Comparison of ENCODE assay signal across 23 cellular contexts in the genomic region with DNA sequence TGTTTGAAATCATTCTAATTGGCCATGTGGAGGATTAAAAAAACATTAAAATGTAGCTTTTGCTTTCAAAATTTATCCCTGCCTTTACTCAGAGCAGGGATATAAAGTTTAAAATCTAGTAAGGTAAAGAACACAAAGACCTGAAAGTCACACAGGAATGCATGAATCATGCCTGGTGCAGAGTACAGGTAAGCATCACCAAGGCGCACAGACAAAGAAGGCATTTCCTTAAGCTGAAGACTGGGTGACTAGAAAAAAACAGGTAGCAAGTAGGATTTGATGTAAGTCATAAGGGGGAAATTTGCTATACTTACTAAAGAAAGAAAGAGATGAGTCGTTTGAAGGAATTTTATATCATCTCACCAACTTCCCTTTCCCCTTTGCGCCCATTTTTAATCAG.
"Had no signal": no experiment of that assay in that cellular context is flagged by ENCODE, and none has a peak within 500 bp of the region (broad histone marks: within the 10 kb centered on the region; RNA-seq: fewer than 3 reads in every experiment).

No MANE protein-coding gene starts in this region.

- H3K36me3 ChIP-seq: gastrocnemius medialis, heart right ventricle, left ventricle myocardium inferior, lower lobe of right lung, prostate gland, right lobe of liver, suprapubic skin, thyroid gland, upper lobe of left lung, uterus had no signal

- H3K4me1 ChIP-seq: gastrocnemius medialis, heart right ventricle, left ventricle myocardium inferior, lower lobe of right lung, parathyroid adenoma, prostate gland, right lobe of liver, suprapubic skin, thyroid gland, upper lobe of left lung, uterus had no signal

- H3K4me3 ChIP-seq: gastrocnemius medialis, heart right ventricle, left ventricle myocardium inferior, lower lobe of right lung, prostate gland, right lobe of liver, suprapubic skin, thyroid gland, upper lobe of left lung, uterus had no signal

- H3K27me3 Mint-ChIP-seq: dendritic cell treated with granulocyte-macrophage colony-stimulating factor and Interleukin-4, amounts not matched to agents 40 ng/mL and 50 ng/mL, for 4 days; effector memory CD8-positive, alpha-beta T cell; naive B cell had no signal

- H3K4me3 Mint-ChIP-seq: dendritic cell treated with granulocyte-macrophage colony-stimulating factor and Interleukin-4, amounts not matched to agents 40 ng/mL and 50 ng/mL, for 4 days; effector memory CD8-positive, alpha-beta T cell; immature natural killer cell; naive B cell; nephron; stimulated activated effector memory CD8-positive, alpha-beta T cell treated with anti-CD3 and anti-CD28 coated beads, Interleukin-12 subunit alpha, Interleukin-12 subunit beta, amount 100 ng/mL, for 72 hours had no signal

- H3K9me3 Mint-ChIP-seq: dendritic cell treated with granulocyte-macrophage colony-stimulating factor and Interleukin-4, amounts not matched to agents 40 ng/mL and 50 ng/mL, for 4 days; effector memory CD8-positive, alpha-beta T cell; stimulated activated effector memory CD8-positive, alpha-beta T cell treated with anti-CD3 and anti-CD28 coated beads, Interleukin-12 subunit alpha, Interleukin-12 subunit beta, amount 100 ng/mL, for 72 hours had no signal

- H3K9ac ChIP-seq: parathyroid adenoma had no signal

- DNase-seq: effector memory CD8-positive, alpha-beta T cell; gastrocnemius medialis; heart right ventricle; immature natural killer cell; left cardiac atrium; left ventricle myocardium inferior; lower lobe of right lung; mesenchymal stem cell; naive B cell; retina; right lobe of liver; stimulated activated CD4-positive, alpha-beta T cell treated with anti-CD3 and anti-CD28 coated beads, Interleukin-4, amount 100 ng/mL, for 1 hour; stimulated activated CD8-positive, alpha-beta memory T cell treated with anti-CD3 and anti-CD28 coated beads, Interleukin-4, amount 100 ng/mL, for 48 hours; stimulated activated naive CD8-positive, alpha-beta T cell treated with anti-CD3 and anti-CD28 coated beads, Interleukin-15, Interleukin-2, amounts not matched to agents 100 U/mL and 50 U/mL, for 24 hours; thyroid gland; upper lobe of left lung; uterus had no signal

- H3K36me3 Mint-ChIP-seq: immature natural killer cell; naive B cell; stimulated activated effector memory CD8-positive, alpha-beta T cell treated with anti-CD3 and anti-CD28 coated beads, Interleukin-12 subunit alpha, Interleukin-12 subunit beta, amount 100 ng/mL, for 72 hours had no signal

- H3K4me1 Mint-ChIP-seq: immature natural killer cell; naive B cell; stimulated activated effector memory CD8-positive, alpha-beta T cell treated with anti-CD3 and anti-CD28 coated beads, Interleukin-12 subunit alpha, Interleukin-12 subunit beta, amount 100 ng/mL, for 72 hours had no signal

- H3K27ac ChIP-seq: gastrocnemius medialis, heart right ventricle, left ventricle myocardium inferior, lower lobe of right lung, parathyroid adenoma, prostate gland, right lobe of liver, suprapubic skin, thyroid gland, upper lobe of left lung, uterus had no signal

- H3K79me2 ChIP-seq: parathyroid adenoma had no signal

- ATAC-seq: effector memory CD8-positive, alpha-beta T cell; gastrocnemius medialis; heart right ventricle; left cardiac atrium; lower lobe of right lung; right lobe of liver; stimulated activated effector memory CD8-positive, alpha-beta T cell treated with anti-CD3 and anti-CD28 coated beads, Interleukin-12 subunit alpha, Interleukin-12 subunit beta, amount 100 ng/mL, for 72 hours; stimulated activated naive CD8-positive, alpha-beta T cell treated with anti-CD3 and anti-CD28 coated beads, Interleukin-15, Interleukin-2, amounts not matched to agents 100 U/mL and 50 U/mL, for 24 hours had no signal

- H3K9me3 ChIP-seq: gastrocnemius medialis, left ventricle myocardium inferior, lower lobe of right lung, prostate gland, right lobe of liver, suprapubic skin, thyroid gland, upper lobe of left lung, uterus had no signal

- H3K27me3 ChIP-seq: gastrocnemius medialis, heart right ventricle, right lobe of liver, suprapubic skin, thyroid gland, upper lobe of left lung, uterus had no signal

- H3K27ac Mint-ChIP-seq: dendritic cell treated with granulocyte-macrophage colony-stimulating factor and Interleukin-4, amounts not matched to agents 40 ng/mL and 50 ng/mL, for 4 days; effector memory CD8-positive, alpha-beta T cell; immature natural killer cell; naive B cell; nephron; stimulated activated effector memory CD8-positive, alpha-beta T cell treated with anti-CD3 and anti-CD28 coated beads, Interleukin-12 subunit alpha, Interleukin-12 subunit beta, amount 100 ng/mL, for 72 hours had no signal

- H2AFZ ChIP-seq: parathyroid adenoma had no signal
